ENCODE assay signal across 24 cellular contexts in genomic region chr10:75037171-75038153, GRCh38.
A peak's percentile ranks its signal among the peaks of the same experiment; 100 is the strongest.
DNase-seq lines count a peak whose midpoint lies in the region; ATAC-seq and TF ChIP-seq lines count a peak whose summit lies in the region.
"Had no signal": no experiment of that assay in that cellular context is flagged by ENCODE, and none has a peak within 500 bp of the region (broad histone marks: within the 10 kb centered on the region; RNA-seq: fewer than 3 reads in every experiment).

No MANE protein-coding gene starts in this region.

- H3K27ac ChIP-seq in body of pancreas (no peak overlapping the region), psoas muscle (peak overlapping the region; percentile 27)

- no peak for TF ChIP-seq POLR2A in body of pancreas (IDR thresholded peaks at IDR 0.05)

- H3K36me3 ChIP-seq in body of pancreas (replicated peaks in 1 of 2; ENCODE audit: insufficient read depth in 1 of 2, low read depth in 2 of 2) (no peaks in the 10 kb centered on the region), psoas muscle (ENCODE audit: insufficient read depth in 1 of 2, low read depth in 1 of 2) (peaks cover 0 to 5% of the 10 kb centered on the region in 2 donors)
- H3K36me3 ChIP-seq: heart right ventricle had no signal

- peaks cover 52% of the 10 kb centered on the region for H3K4me1 Mint-ChIP-seq in activated CD4-positive, alpha-beta T cell treated with anti-CD3 and anti-CD28 coated beads, Interleukin-2, amount 10 ng/mL, durations not matched to agents 24 days and 14 days

- peaks cover 7% of the 10 kb centered on the region for H3K36me3 Mint-ChIP-seq in activated CD4-positive, alpha-beta T cell treated with anti-CD3 and anti-CD28 coated beads, Interleukin-2, amount 10 ng/mL, durations not matched to agents 24 days and 14 days (ENCODE audit: low read depth)
- H3K36me3 Mint-ChIP-seq: brain had no signal

- H3K4me3 ChIP-seq in body of pancreas (no peak overlapping the region), psoas muscle (no peak overlapping the region)
- H3K4me3 ChIP-seq: heart right ventricle, tibial nerve had no signal

- peaks cover 5% of the 10 kb centered on the region for H3K4me1 ChIP-seq in body of pancreas
- peaks cover 64% of the 10 kb centered on the region for H3K4me1 ChIP-seq in psoas muscle

- no peak for TF ChIP-seq CTCF in GM10248 (IDR thresholded peaks at IDR 0.05; ENCODE audit: control extremely low read depth, extremely low read depth, low read depth, missing control alignments)
- TF ChIP-seq CTCF in body of pancreas (IDR thresholded peaks at IDR 0.05), result no peak
- no peak for TF ChIP-seq CTCF in psoas muscle (IDR thresholded peaks at IDR 0.05)

- ATAC-seq in body of pancreas (peak; percentile 8), psoas muscle (no peak), HG03571 (IDR thresholded peaks at IDR 0.05; ENCODE audit: unreplicated experiment) (no peak), GM19328 (IDR thresholded peaks at IDR 0.05; ENCODE audit: unreplicated experiment) (no peak)

- WGBS in body of pancreas, 2 donors, result 92 to 93% methylated on average over 29 to 32 of the region's 32 CpGs
- 87 to 94% (median 91%) methylated on average over 32 of the region's 32 CpGs for WGBS in psoas muscle, 3 donors

- POLR2A ChIA-PET in GM10248 (lab: Yijun Ruan, JAX), result no interaction called here

- H3K9me3 Mint-ChIP-seq in activated CD4-positive, alpha-beta T cell treated with anti-CD3 and anti-CD28 coated beads, Interleukin-2, amount 10 ng/mL, durations not matched to agents 24 days and 14 days, result peaks cover 16% of the 10 kb centered on the region
- H3K9me3 Mint-ChIP-seq: brain; CD8-positive, alpha-beta memory T cell had no signal

- CTCF ChIA-PET in GM10248 (lab: Yijun Ruan, JAX), result interaction anchor here (1.2 to 1.8 kb wide), 3 partner anchors 9 to 61 kb away, joined by 4 read pairs; no protein-coding TSS in a partner anchor

- H3K27me3 ChIP-seq in body of pancreas (no peaks in the 10 kb centered on the region), psoas muscle (ENCODE audit: insufficient read depth in 3 of 3, low read length in 2 of 3) (no peaks in the 10 kb centered on the region)
- H3K27me3 ChIP-seq: heart right ventricle, tibial nerve had no signal

- H3K27ac Mint-ChIP-seq in activated CD4-positive, alpha-beta T cell treated with anti-CD3 and anti-CD28 coated beads, Interleukin-2, amount 10 ng/mL, durations not matched to agents 24 days and 14 days, result peak overlapping the region; percentile 86

- H3K9me3 ChIP-seq in body of pancreas, result no peaks in the 10 kb centered on the region
- no peaks in the 10 kb centered on the region for H3K9me3 ChIP-seq in psoas muscle
- H3K9me3 ChIP-seq: heart right ventricle, tibial nerve had no signal

- DNase-seq in activated CD4-positive, alpha-beta T cell treated with anti-CD3 and anti-CD28 coated beads, Interleukin-2, amount 10 ng/mL, durations not matched to agents 24 days and 14 days, result no peak
- DNase-seq in activated CD4-positive, alpha-beta T cell treated with anti-CD3 and anti-CD28 coated beads, Interleukin-2, amount 50 U/mL, for 1 hour, result no peak
- peak; percentile 13 for DNase-seq in GM10248 (ENCODE audit: extremely low spot score)
- no peak for DNase-seq in body of pancreas
- no peak for DNase-seq in psoas muscle
- DNase-seq in T-helper 2 cell, result no peak
- DNase-seq: 8988T; activated CD4-positive, alpha-beta T cell treated with anti-CD3 and anti-CD28 coated beads, Interleukin-2, amount 50 U/mL, for 48 hours; AML-193; CD8-positive, alpha-beta memory T cell; DMS153; effector CD4-positive, alpha-beta T cell; NCI-H1694; NCI-H2171; NCI-H524; SHP77; small intestine; stimulated activated naive CD4-positive, alpha-beta T cell treated with Interleukin-2 at 50 U/mL for 16 hours; T1000 had no signal

- no peak overlapping the region for H3K4me3 Mint-ChIP-seq in activated CD4-positive, alpha-beta T cell treated with anti-CD3 and anti-CD28 coated beads, Interleukin-2, amount 10 ng/mL, durations not matched to agents 24 days and 14 days
- H3K4me3 Mint-ChIP-seq: brain; CD8-positive, alpha-beta memory T cell had no signal

- no peaks in the 10 kb centered on the region for H3K27me3 Mint-ChIP-seq in activated CD4-positive, alpha-beta T cell treated with anti-CD3 and anti-CD28 coated beads, Interleukin-2, amount 10 ng/mL, durations not matched to agents 24 days and 14 days
- H3K27me3 Mint-ChIP-seq: CD8-positive, alpha-beta memory T cell had no signal

- intact Hi-C loops in activated CD4-positive, alpha-beta T cell treated with anti-CD3 and anti-CD28 coated beads, Interleukin-2, amount 10 ng/mL, durations not matched to agents 24 days and 14 days (cut with micrococcal nuclease), result no loop called here
- intact Hi-C loops in body of pancreas (cut with DNase I) (no loop called here), psoas muscle (cut with DNase I) (no loop called here)
